Comparison of ENCODE assay signal across 22 cellular contexts in the genomic region with DNA sequence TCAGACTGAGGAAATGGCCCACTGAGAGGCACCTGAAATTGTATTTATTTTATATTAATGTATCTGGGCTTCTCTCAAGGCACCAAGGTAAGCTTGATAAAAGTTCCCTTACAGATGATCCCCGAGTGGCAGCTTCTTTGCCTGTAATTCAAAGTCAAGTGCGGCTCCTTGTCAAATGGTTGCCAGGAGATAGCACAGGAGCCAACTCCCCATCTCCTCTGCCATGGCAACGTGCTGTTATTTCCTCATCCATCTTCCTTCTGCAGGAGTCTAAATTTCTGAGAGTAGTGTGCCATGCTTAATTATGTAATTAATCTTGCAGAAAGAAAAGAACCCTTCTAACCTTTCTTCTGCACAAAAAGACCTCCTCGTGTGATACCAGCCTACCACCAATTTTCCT.
"Had no signal": no experiment of that assay in that cellular context is flagged by ENCODE, and none has a peak within 500 bp of the region (broad histone marks: within the 10 kb centered on the region; RNA-seq: fewer than 3 reads in every experiment).

No MANE protein-coding gene starts in this region.

- H3K27ac Mint-ChIP-seq: activated naive CD4-positive, alpha-beta T cell treated with anti-CD3 and anti-CD28 coated beads, Interleukin-2, amount 50 U/mL, for 24 hours; dendritic cell treated with granulocyte-macrophage colony-stimulating factor and Interleukin-4, amounts not matched to agents 40 ng/mL and 50 ng/mL, for 4 days; immature natural killer cell; progenitor cell of endocrine pancreas; stimulated activated naive B cell treated with anti-CD40 and anti-IgM and Interleukin-4, amounts not matched to agents 10 μg/mL and 1 μg/mL and 100 μg/mL, for 72 hours had no signal

- H3K27me3 Mint-ChIP-seq: dendritic cell treated with granulocyte-macrophage colony-stimulating factor and Interleukin-4, amounts not matched to agents 40 ng/mL and 50 ng/mL, for 4 days had no signal

- H3K4me1 Mint-ChIP-seq: activated naive CD4-positive, alpha-beta T cell treated with anti-CD3 and anti-CD28 coated beads, Interleukin-2, amount 50 U/mL, for 24 hours; immature natural killer cell; neural crest cell; stimulated activated naive B cell treated with anti-CD40 and anti-IgM and Interleukin-4, amounts not matched to agents 10 μg/mL and 1 μg/mL and 100 μg/mL, for 72 hours had no signal

- H3K27ac ChIP-seq: body of pancreas, cardiac muscle cell, foreskin keratinocyte, hepatocyte, lower lobe of right lung, transverse colon, uterus had no signal

- DNase-seq: activated gamma-delta T cell treated with Interleukin-2 at 50 U/mL for 16 hours; activated T-cell treated with anti-CD3 and anti-CD28 coated beads, Interleukin-2, amount 50 U/mL, for 1 hour; effector CD8-positive, alpha-beta T cell; erythroblast; foreskin keratinocyte; immature natural killer cell; lower lobe of right lung; mesendoderm; mucosa of descending colon; occipital lobe; stimulated activated CD4-positive, alpha-beta T cell treated with anti-CD3 and anti-CD28 coated beads, Interleukin-2, amount 100 ng/mL, for 48 hours; stimulated activated CD8-positive, alpha-beta memory T cell treated with anti-CD3 and anti-CD28 coated beads, Interleukin-4, amount 100 ng/mL, for 48 hours; stimulated activated naive B cell treated with anti-CD40 and anti-IgM and Interleukin-4, amounts not matched to agents 10 μg/mL and 1 μg/mL and 100 μg/mL, for 72 hours; transverse colon; uterus had no signal

- H3K9me3 Mint-ChIP-seq: activated naive CD4-positive, alpha-beta T cell treated with anti-CD3 and anti-CD28 coated beads, Interleukin-2, amount 50 U/mL, for 24 hours; dendritic cell treated with granulocyte-macrophage colony-stimulating factor and Interleukin-4, amounts not matched to agents 40 ng/mL and 50 ng/mL, for 4 days; immature natural killer cell; neural crest cell had no signal

- H3K4me3 Mint-ChIP-seq: activated naive CD4-positive, alpha-beta T cell treated with anti-CD3 and anti-CD28 coated beads, Interleukin-2, amount 50 U/mL, for 24 hours; dendritic cell treated with granulocyte-macrophage colony-stimulating factor and Interleukin-4, amounts not matched to agents 40 ng/mL and 50 ng/mL, for 4 days; immature natural killer cell; neural crest cell; stimulated activated naive B cell treated with anti-CD40 and anti-IgM and Interleukin-4, amounts not matched to agents 10 μg/mL and 1 μg/mL and 100 μg/mL, for 72 hours had no signal

- ATAC-seq: body of pancreas; foreskin keratinocyte; mucosa of descending colon; stimulated activated naive B cell treated with anti-CD40 and anti-IgM and Interleukin-4, amounts not matched to agents 10 μg/mL and 1 μg/mL and 100 μg/mL, for 72 hours had no signal

- H3K36me3 Mint-ChIP-seq: activated naive CD4-positive, alpha-beta T cell treated with anti-CD3 and anti-CD28 coated beads, Interleukin-2, amount 50 U/mL, for 24 hours; stimulated activated naive B cell treated with anti-CD40 and anti-IgM and Interleukin-4, amounts not matched to agents 10 μg/mL and 1 μg/mL and 100 μg/mL, for 72 hours had no signal
